21 cellular contexts compared by ENCODE assay signal in genomic region chr1:54221867-54222484, GRCh38. TPM values are rescaled to one million over a fixed set of nuclear protein-coding genes. Genes with fewer than 3 reads are reported as not detected.
DNase-seq lines count a peak whose midpoint lies in the region; ATAC-seq and TF ChIP-seq lines count a peak whose summit lies in the region.
"Had no signal": no experiment of that assay in that cellular context is flagged by ENCODE, and none has a peak within 500 bp of the region (broad histone marks: within the 10 kb centered on the region; RNA-seq: fewer than 3 reads in every experiment).

No MANE protein-coding gene starts in this region.

- POLR2A ChIA-PET in activated CD8-positive, alpha-beta T cell treated with anti-CD3 and anti-CD28 coated beads for 36 hours (lab: Charles Lee), result interaction anchor here (1.2 kb wide), 1 partner anchor 21 kb away, joined by 3 read pairs; no protein-coding TSS in a partner anchor

- ATAC-seq in GM18505 (IDR thresholded peaks at IDR 0.05; ENCODE audit: unreplicated experiment) (no peak), memory B cell (ENCODE audit: low read depth) (no peak), GM18870 (IDR thresholded peaks at IDR 0.05; ENCODE audit: unreplicated experiment) (no peak), omental fat pad (ENCODE audit: low FRiP score) (no peak)
- no peak for ATAC-seq in activated CD8-positive, alpha-beta T cell treated with anti-CD3 and anti-CD28 coated beads for 36 hours

- TF ChIP-seq POLR2A in GM18505 (IDR thresholded peaks at IDR 0.05; ENCODE audit: borderline replicate concordance, extremely low read depth, insufficient read depth, insufficient read length), result peak; percentile 1

- no peaks in the 10 kb centered on the region for H3K27me3 Mint-ChIP-seq in activated CD8-positive, alpha-beta T cell treated with anti-CD3 and anti-CD28 coated beads for 36 hours
- no peaks in the 10 kb centered on the region for H3K27me3 Mint-ChIP-seq in memory B cell
- H3K27me3 Mint-ChIP-seq: B cell, T-cell had no signal

- H3K4me3 Mint-ChIP-seq in activated CD8-positive, alpha-beta T cell treated with anti-CD3 and anti-CD28 coated beads for 36 hours, result no peak overlapping the region
- no peak overlapping the region for H3K4me3 Mint-ChIP-seq in memory B cell
- H3K4me3 Mint-ChIP-seq: B cell, T-cell had no signal

- CTCF ChIA-PET in activated CD8-positive, alpha-beta T cell treated with anti-CD3 and anti-CD28 coated beads for 36 hours (lab: Charles Lee), result interaction anchor here (1.2 kb wide), 1 partner anchor 10 kb away, joined by 3 read pairs; no protein-coding TSS in a partner anchor

- no peak for TF ChIP-seq CTCF in activated CD8-positive, alpha-beta T cell treated with anti-CD3 and anti-CD28 coated beads for 36 hours (IDR thresholded peaks at IDR 0.05)
- TF ChIP-seq CTCF in omental fat pad (IDR thresholded peaks at IDR 0.05), result no peak

- H3K4me1 Mint-ChIP-seq in activated CD8-positive, alpha-beta T cell treated with anti-CD3 and anti-CD28 coated beads for 36 hours (ENCODE audit: low read depth), result peaks cover 3% of the 10 kb centered on the region
- no peaks in the 10 kb centered on the region for H3K4me1 Mint-ChIP-seq in memory B cell
- H3K4me1 Mint-ChIP-seq: B cell had no signal

- H3K9me3 Mint-ChIP-seq in activated CD8-positive, alpha-beta T cell treated with anti-CD3 and anti-CD28 coated beads for 36 hours, result no peaks in the 10 kb centered on the region
- no peaks in the 10 kb centered on the region for H3K9me3 Mint-ChIP-seq in memory B cell
- H3K9me3 Mint-ChIP-seq: T-cell had no signal

- peak; percentile 27 for DNase-seq in DMS53 (lab: John Stamatoyannopoulos, UW)
- no peak for DNase-seq in DMS53 treated with DMSO at 0.1 percent for 48 hours (lab: John Stamatoyannopoulos, UW; ENCODE audit: unreplicated experiment)
- no peak for DNase-seq in activated CD8-positive, alpha-beta T cell treated with anti-CD3 and anti-CD28 coated beads for 36 hours
- DNase-seq in memory B cell (ENCODE audit: low spot score in 2 of 2), result no peak
- DNase-seq in NCI-H345 (lab: John Stamatoyannopoulos, UW), result no peak
- DNase-seq in omental fat pad (ENCODE audit: low spot score), result no peak
- DNase-seq: activated CD4-positive, CD25-positive, alpha-beta regulatory T cell; activated CD8-positive, alpha-beta memory T cell treated with anti-CD3 and anti-CD28 coated beads for 24 hours; esophagus squamous epithelium; GF-D8; KBM-7; kidney glomerular epithelial cell; NCI-H187 treated with DMSO at 0.1 percent for 48 hours; NCI-H510A treated with DMSO at 0.1 percent for 48 hours; Right ventricle myocardium superior; stimulated activated CD4-positive, alpha-beta T cell treated with anti-CD3 and anti-CD28 coated beads, Interleukin-4, amount 100 ng/mL, for 4 hours; T-cell; uterus had no signal

- peak overlapping the region; percentile 26 for H3K27ac Mint-ChIP-seq in activated CD8-positive, alpha-beta T cell treated with anti-CD3 and anti-CD28 coated beads for 36 hours
- peak overlapping the region; percentile 31 for H3K27ac Mint-ChIP-seq in memory B cell

- H3K36me3 Mint-ChIP-seq in activated CD8-positive, alpha-beta T cell treated with anti-CD3 and anti-CD28 coated beads for 36 hours (ENCODE audit: low read depth), result peaks cover 13% of the 10 kb centered on the region
- H3K36me3 Mint-ChIP-seq in memory B cell, result peaks cover 20% of the 10 kb centered on the region

- intact Hi-C loops in activated CD8-positive, alpha-beta T cell treated with anti-CD3 and anti-CD28 coated beads for 36 hours (cut with micrococcal nuclease), result no loop called here

RNA-seq across cellular contexts. Expression of gene MRPL37, which starts 22.0 kb away (rescaled TPM):
- 100 to 1,000 TPM; 194 to 198 TPM for total RNA-seq in activated CD8-positive, alpha-beta T cell treated with anti-CD3 and anti-CD28 coated beads for 36 hours
- total RNA-seq in omental fat pad, result 10 to 100 TPM; 53.2 to 84.9 (median 56.9) TPM

RNA-seq across cellular contexts. Expression of gene CYB5RL, which starts 22.1 kb away (rescaled TPM):
- total RNA-seq in activated CD8-positive, alpha-beta T cell treated with anti-CD3 and anti-CD28 coated beads for 36 hours, result 10 to 100 TPM; 11.4 to 12.6 TPM
- 1 to 10 TPM; 3.1 to 7.1 (median 4.1) TPM for total RNA-seq in omental fat pad
